Comparison of ENCODE assay signal across 17 cellular contexts in the genomic region with DNA sequence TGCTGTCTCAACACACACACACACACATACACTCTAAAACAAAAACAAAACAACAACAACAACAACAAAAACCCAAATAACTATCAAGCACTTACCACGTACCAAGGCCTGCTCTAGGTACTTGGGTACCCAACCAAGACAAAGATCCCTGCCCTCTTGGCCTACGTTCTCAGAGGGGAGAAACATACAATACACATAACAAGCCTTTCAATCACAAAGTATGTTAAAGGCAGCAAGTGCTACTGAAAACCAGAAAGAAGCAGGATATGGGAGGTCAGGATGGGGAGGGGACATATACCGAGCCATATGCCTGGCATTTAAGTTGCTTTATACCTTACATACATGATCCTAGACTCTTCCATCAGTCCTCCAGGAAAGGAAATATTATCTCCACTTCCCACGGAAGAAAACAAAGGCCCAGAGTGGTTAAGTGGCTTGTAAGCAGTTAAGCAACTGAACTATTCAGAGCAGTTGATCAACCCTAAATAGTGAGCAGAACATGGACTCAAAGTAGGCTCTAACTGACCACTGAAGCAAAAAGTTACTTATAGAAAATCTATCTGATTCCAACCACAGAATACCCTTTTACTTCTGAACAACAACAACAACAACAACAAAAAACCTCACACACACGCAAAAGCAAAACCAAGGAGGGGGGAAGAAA. TPM values are rescaled to one million over a fixed set of nuclear protein-coding genes. Genes with fewer than 3 reads are reported as not detected.
"Had no signal": no experiment of that assay in that cellular context is flagged by ENCODE, and none has a peak within 500 bp of the region (broad histone marks: within the 10 kb centered on the region; RNA-seq: fewer than 3 reads in every experiment).

No MANE protein-coding gene starts in this region.

- H3K36me3 ChIP-seq: breast epithelium, gastroesophageal sphincter, tibial artery had no signal

- ATAC-seq: gastroesophageal sphincter, T-cell had no signal

- H3K27ac ChIP-seq: tibial artery had no signal

- DNase-seq: activated CD4-positive, CD25-positive, alpha-beta regulatory T cell treated with anti-CD3 and anti-CD28 coated beads, Interleukin-2, amount 50 U/mL, for 72 hours; activated naive CD4-positive, alpha-beta T cell treated with Interleukin-2 at 50 U/mL for 16 hours; anterior cingulate cortex; cerebellar nuclear complex; dermis blood vessel endothelial cell; erythroblast; stimulated activated CD4-positive, alpha-beta T cell treated with anti-CD3 and anti-CD28 coated beads, Interleukin-12 subunit alpha, Interleukin-12 subunit beta, amount 100 ng/mL, for 4 hours; stimulated activated CD4-positive, alpha-beta T cell treated with anti-CD3 and anti-CD28 coated beads, Interleukin-2, amount 100 ng/mL, for 24 hours; T-cell; T1000; tibial artery had no signal

- H3K27ac Mint-ChIP-seq: activated T-helper 1 cell treated with anti-CD3 and anti-CD28 coated beads, Interleukin-12 subunit alpha, Interleukin-12 subunit beta, Interleukin-2, Interleukin-4 antibody, amounts not matched to agents 30 ng/mL and 10 ng/mL and 1 ng/mL, durations not matched to agents 14 hours and 24 hours and 36 hours; T-cell had no signal

- H3K4me3 Mint-ChIP-seq: activated T-helper 1 cell treated with anti-CD3 and anti-CD28 coated beads, Interleukin-12 subunit alpha, Interleukin-12 subunit beta, Interleukin-2, Interleukin-4 antibody, amounts not matched to agents 30 ng/mL and 10 ng/mL and 1 ng/mL, durations not matched to agents 14 hours and 24 hours and 36 hours; neural crest cell; T-cell had no signal

- H3K4me3 ChIP-seq: breast epithelium, gastroesophageal sphincter, tibial artery had no signal

- H3K4me1 Mint-ChIP-seq: T-cell had no signal

- FAIRE-seq: urothelium cell line had no signal

- H3K27me3 ChIP-seq: breast epithelium, gastroesophageal sphincter, tibial artery had no signal

- H3K9me3 Mint-ChIP-seq: activated T-helper 1 cell treated with anti-CD3 and anti-CD28 coated beads, Interleukin-12 subunit alpha, Interleukin-12 subunit beta, Interleukin-2, Interleukin-4 antibody, amounts not matched to agents 30 ng/mL and 10 ng/mL and 1 ng/mL, durations not matched to agents 14 hours and 24 hours and 36 hours had no signal

- H3K36me3 Mint-ChIP-seq: T-cell had no signal

- H3K9me3 ChIP-seq: breast epithelium, gastroesophageal sphincter, tibial artery had no signal

RNA-seq across cellular contexts. Expression of a gene that starts 21.2 kb away (rescaled TPM):
- total RNA-seq: activated CD8-positive, alpha-beta memory T cell treated with anti-CD3 and anti-CD28 coated beads for 36 hours; activated T-helper 1 cell treated with anti-CD3 and anti-CD28 coated beads, Interleukin-12 subunit alpha, Interleukin-12 subunit beta, Interleukin-2, Interleukin-4 antibody, amounts not matched to agents 30 ng/mL and 10 ng/mL and 1 ng/mL, durations not matched to agents 14 hours and 24 hours and 36 hours had no signal
